In the genomic region with DNA sequence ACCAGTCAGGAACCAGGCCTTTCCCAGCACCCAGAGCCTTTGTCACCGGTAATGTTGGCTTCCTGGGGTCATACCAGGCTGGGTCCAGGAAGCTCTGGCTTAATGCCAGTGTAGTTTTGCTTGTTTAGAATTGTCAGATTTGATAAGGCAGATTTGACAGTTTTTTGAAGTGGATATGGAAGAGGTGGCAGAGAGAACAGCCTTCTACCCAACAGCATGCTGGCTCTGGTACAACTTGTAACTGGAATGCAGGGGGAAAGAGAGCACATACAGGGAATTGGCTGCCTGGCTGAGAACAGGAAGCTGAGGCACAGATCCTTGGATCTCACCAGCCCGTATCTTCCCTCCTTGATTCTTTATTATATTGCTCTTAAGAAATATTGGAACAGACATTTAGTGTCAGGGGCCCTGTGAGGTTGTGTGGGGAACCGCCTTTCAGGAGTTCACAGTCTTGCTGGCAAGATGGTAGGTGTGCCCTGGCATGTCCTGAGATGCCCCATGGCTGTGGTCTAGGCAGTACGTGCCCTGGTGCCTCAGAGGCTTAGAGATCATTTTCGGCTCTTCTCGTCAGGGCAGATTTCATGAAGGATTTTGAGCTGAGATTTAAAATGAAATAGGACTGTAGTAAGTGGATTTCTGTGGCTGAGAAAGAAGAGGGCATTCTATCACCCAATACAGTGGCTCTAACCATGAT, we compare ENCODE assay signal across 14 cellular contexts.
DNase-seq lines count a peak whose midpoint lies in the region; ATAC-seq and TF ChIP-seq lines count a peak whose summit lies in the region.
"Had no signal": no experiment of that assay in that cellular context is flagged by ENCODE, and none has a peak within 500 bp of the region (broad histone marks: within the 10 kb centered on the region; RNA-seq: fewer than 3 reads in every experiment).

No MANE protein-coding gene starts in this region.

- H3K79me2 ChIP-seq in trophoblast cell (ENCODE audit: control insufficient read depth, insufficient read depth, low read length, poor library complexity): peaks cover 15% of the 10 kb centered on the region

- no peak for TF ChIP-seq POLR2A in tibial nerve (IDR thresholded peaks at IDR 0.05)

- H3K4me1 Mint-ChIP-seq in activated naive CD4-positive, alpha-beta T cell treated with anti-CD3 and anti-CD28 coated beads, Interleukin-2, amount 10 ng/mL, durations not matched to agents 7 days and 5 days: no peaks in the 10 kb centered on the region
- H3K4me1 Mint-ChIP-seq: activated B cell treated with CpG ODN at 0.5 μM for 24 hours had no signal

- peak overlapping the region; percentile 63 for H4K8ac ChIP-seq in trophoblast cell (ENCODE audit: low read depth, low read length)

- H2AK5ac ChIP-seq in trophoblast cell (ENCODE audit: low read length): peak overlapping the region; percentile 98

- H3K79me1 ChIP-seq in trophoblast cell (ENCODE audit: low read length): peaks cover 36% of the 10 kb centered on the region

- no peak overlapping the region for H3K4me2 ChIP-seq in trophoblast cell (ENCODE audit: low read length)

- no peaks in the 10 kb centered on the region for H3K36me3 Mint-ChIP-seq in activated naive CD4-positive, alpha-beta T cell treated with anti-CD3 and anti-CD28 coated beads, Interleukin-2, amount 10 ng/mL, durations not matched to agents 7 days and 5 days
- H3K36me3 Mint-ChIP-seq: natural killer cell had no signal

- H4K91ac ChIP-seq in trophoblast cell (ENCODE audit: low read depth, low read length): peak overlapping the region; percentile 98

- peak overlapping the region; percentile 96 for H2BK120ac ChIP-seq in trophoblast cell (ENCODE audit: insufficient read depth, low read length, poor library complexity)

- H3K23ac ChIP-seq in trophoblast cell (ENCODE audit: low read length): no peak overlapping the region

- H2BK12ac ChIP-seq in trophoblast cell (ENCODE audit: low read length): peak overlapping the region; percentile 95

- POLR2A ChIA-PET in GM10248 (lab: Yijun Ruan, JAX): no interaction called here

- no peaks in the 10 kb centered on the region for H3K9me3 Mint-ChIP-seq in activated naive CD4-positive, alpha-beta T cell treated with anti-CD3 and anti-CD28 coated beads, Interleukin-2, amount 10 ng/mL, durations not matched to agents 7 days and 5 days
- H3K9me3 Mint-ChIP-seq: activated B cell treated with CpG ODN at 0.5 μM for 24 hours; activated T-helper 17 cell treated with anti-CD3 and anti-CD28 coated beads, Interleukin-2, amount 50 U/mL, for 72 hours; natural killer cell had no signal

- peak overlapping the region; percentile 56 for H2AFZ ChIP-seq in trophoblast cell (ENCODE audit: insufficient read depth, low read length, poor library complexity)

- peak overlapping the region; percentile 14 for H3K9ac ChIP-seq in trophoblast cell (ENCODE audit: low read length)

- peak overlapping the region; percentile 89 for H3K18ac ChIP-seq in trophoblast cell (ENCODE audit: low read length)

- DNase-seq in Ammon's horn (ENCODE audit: low spot score) (peak; percentile 52), fibroblast of pulmonary artery (ENCODE audit: low read depth) (peak; percentile 58), trophoblast cell (no peak), tibial nerve (ENCODE audit: low spot score in 2 of 2) (no peak), GM10248 (ENCODE audit: extremely low spot score) (no peak), pons (ENCODE audit: low spot score) (no peak)
- no peak for DNase-seq in activated naive CD4-positive, alpha-beta T cell treated with anti-CD3 and anti-CD28 coated beads, Interleukin-2, amount 10 ng/mL, durations not matched to agents 7 days and 5 days
- DNase-seq: activated B cell treated with CpG ODN at 0.5 μM for 24 hours; natural killer cell; NCI-H1694; stimulated activated CD4-positive, alpha-beta T cell treated with anti-CD3 and anti-CD28 coated beads, Interleukin-4, amount 100 ng/mL, for 1 hour had no signal

- peak overlapping the region; percentile 91 for H3K14ac ChIP-seq in trophoblast cell (ENCODE audit: low read length)

- ATAC-seq in SK-N-SH treated with all-trans-retinoic acid at 6 μM for 48 hours: peak; percentile 45
- ATAC-seq: activated T-helper 17 cell treated with anti-CD3 and anti-CD28 coated beads, Interleukin-2, amount 50 U/mL, for 72 hours; natural killer cell had no signal

- TF ChIP-seq CTCF in fibroblast of pulmonary artery (IDR thresholded peaks at IDR 0.05; ENCODE audit: low read length, missing control alignments): no peak
- TF ChIP-seq CTCF in tibial nerve (IDR thresholded peaks at IDR 0.05): no peak
- TF ChIP-seq CTCF in GM10248 (IDR thresholded peaks at IDR 0.05; ENCODE audit: control extremely low read depth, extremely low read depth, low read depth, missing control alignments): no peak

- H3K4ac ChIP-seq in trophoblast cell (ENCODE audit: low read depth, low read length): peak overlapping the region; percentile 77

- H2BK5ac ChIP-seq in trophoblast cell (ENCODE audit: low read depth, low read length, poor library complexity): peak overlapping the region; percentile 81

- H3K4me3 ChIP-seq in fibroblast of pulmonary artery (replicated peaks; ENCODE audit: low read depth, low read length) (no peak overlapping the region), trophoblast cell (ENCODE audit: low read depth, low read length) (no peak overlapping the region), tibial nerve (no peak overlapping the region)

- H3K36me3 ChIP-seq in trophoblast cell (ENCODE audit: control insufficient read depth in 1 of 2, insufficient read depth in 2 of 2, low read length in 2 of 2) (no peaks in the 10 kb centered on the region), tibial nerve (no peaks in the 10 kb centered on the region)

- H3K27ac Mint-ChIP-seq in activated naive CD4-positive, alpha-beta T cell treated with anti-CD3 and anti-CD28 coated beads, Interleukin-2, amount 10 ng/mL, durations not matched to agents 7 days and 5 days: no peak overlapping the region
- H3K27ac Mint-ChIP-seq: activated B cell treated with CpG ODN at 0.5 μM for 24 hours; activated T-helper 17 cell treated with anti-CD3 and anti-CD28 coated beads, Interleukin-2, amount 50 U/mL, for 72 hours; natural killer cell had no signal

- no peak overlapping the region for H4K12ac ChIP-seq in trophoblast cell (ENCODE audit: low read depth, low read length)

- no peak overlapping the region for H3K4me3 Mint-ChIP-seq in activated naive CD4-positive, alpha-beta T cell treated with anti-CD3 and anti-CD28 coated beads, Interleukin-2, amount 10 ng/mL, durations not matched to agents 7 days and 5 days
- H3K4me3 Mint-ChIP-seq: activated B cell treated with CpG ODN at 0.5 μM for 24 hours; activated T-helper 17 cell treated with anti-CD3 and anti-CD28 coated beads, Interleukin-2, amount 50 U/mL, for 72 hours; natural killer cell had no signal

- no peaks in the 10 kb centered on the region for H3K27me3 ChIP-seq in trophoblast cell (ENCODE audit: insufficient read depth, low read length)
- H3K27me3 ChIP-seq in tibial nerve: no peaks in the 10 kb centered on the region

- CTCF ChIA-PET in activated naive CD4-positive, alpha-beta T cell treated with anti-CD3 and anti-CD28 coated beads, Interleukin-2, amount 10 ng/mL, durations not matched to agents 7 days and 5 days (lab: Charles Lee): interaction anchor here (0.8 to 0.9 kb wide), 2 partner anchors 14 to 41 kb away, joined by 3 read pairs; no protein-coding TSS in a partner anchor
- CTCF ChIA-PET in GM10248 (lab: Yijun Ruan, JAX): interaction anchor here (1.2 to 4.6 kb wide), 10 partner anchors 11 to 1427 kb away, joined by 3 to 29 read pairs (median 8); no protein-coding TSS in a partner anchor

- no peaks in the 10 kb centered on the region for H3K9me3 ChIP-seq in trophoblast cell (ENCODE audit: insufficient read depth, low read depth, low read length)
- no peaks in the 10 kb centered on the region for H3K9me3 ChIP-seq in tibial nerve

- WGBS in trophoblast cell (ENCODE audit: extremely low coverage, insufficient coverage, insufficient read length): no CpG with 5 or more reads among the region's 6 CpGs
- WGBS in tibial nerve, 2 donors: 79 to 80% methylated on average over 6 of the region's 6 CpGs

- peak overlapping the region; percentile 49 for H3K27ac ChIP-seq in trophoblast cell (ENCODE audit: low read depth, low read length)
- H3K27ac ChIP-seq in tibial nerve: peak overlapping the region in 2 of 4 donors; percentile 4 to 60
- H3K27ac ChIP-seq: C4-2B had no signal

- H3K4me1 ChIP-seq in trophoblast cell (ENCODE audit: control insufficient read depth in 1 of 2, insufficient read depth in 2 of 2, low read length in 2 of 2) (peaks cover 25 to 29% of the 10 kb centered on the region in 2 experiments), tibial nerve (peaks cover 0 to 52% (median 7%) of the 10 kb centered on the region in 4 donors)

- peaks cover 5% of the 10 kb centered on the region for H3K27me3 Mint-ChIP-seq in activated naive CD4-positive, alpha-beta T cell treated with anti-CD3 and anti-CD28 coated beads, Interleukin-2, amount 10 ng/mL, durations not matched to agents 7 days and 5 days

- TF ChIP-seq EP300 in tibial nerve (IDR thresholded peaks at IDR 0.05): no peak

TF ChIP-seq in SK-N-SH treated with all-trans-retinoic acid at 6 μM for 48 hours, 23 proteins besides CTCF, POLR2A, EP300 and RAD21:
- no peak for TF ChIP-seq ZFP3 (CRISPR knock-in tag; IDR thresholded peaks at IDR 0.05)
- TF ChIP-seq, protein P1, sequence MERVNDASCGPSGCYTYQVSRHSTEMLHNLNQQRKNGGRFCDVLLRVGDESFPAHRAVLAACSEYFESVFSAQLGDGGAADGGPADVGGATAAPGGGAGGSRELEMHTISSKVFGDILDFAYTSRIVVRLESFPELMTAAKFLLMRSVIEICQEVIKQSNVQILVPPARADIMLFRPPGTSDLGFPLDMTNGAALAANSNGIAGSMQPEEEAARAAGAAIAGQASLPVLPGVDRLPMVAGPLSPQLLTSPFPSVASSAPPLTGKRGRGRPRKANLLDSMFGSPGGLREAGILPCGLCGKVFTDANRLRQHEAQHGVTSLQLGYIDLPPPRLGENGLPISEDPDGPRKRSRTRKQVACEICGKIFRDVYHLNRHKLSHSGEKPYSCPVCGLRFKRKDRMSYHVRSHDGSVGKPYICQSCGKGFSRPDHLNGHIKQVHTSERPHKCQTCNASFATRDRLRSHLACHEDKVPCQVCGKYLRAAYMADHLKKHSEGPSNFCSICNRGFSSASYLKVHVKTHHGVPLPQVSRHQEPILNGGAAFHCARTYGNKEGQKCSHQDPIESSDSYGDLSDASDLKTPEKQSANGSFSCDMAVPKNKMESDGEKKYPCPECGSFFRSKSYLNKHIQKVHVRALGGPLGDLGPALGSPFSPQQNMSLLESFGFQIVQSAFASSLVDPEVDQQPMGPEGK (CRISPR knock-in tag; IDR thresholded peaks at IDR 0.05; ENCODE audit: borderline replicate concordance): no peak
- no peak for TF ChIP-seq RARB (CRISPR knock-in tag; IDR thresholded peaks at IDR 0.05)
- TF ChIP-seq TOX (CRISPR knock-in tag; IDR thresholded peaks at IDR 0.05; ENCODE audit: borderline replicate concordance): no peak

Comparison
In these comparisons a context has a peak if more than half of its experiments do, and no peak if none do; other contexts are left out.
1. DNase-seq: peak in Ammon's horn (single experiment) and fibroblast of pulmonary artery (single experiment); none in trophoblast cell (0 of 2), tibial nerve (0 of 2), activated naive CD4-positive, alpha-beta T cell treated with anti-CD3 and anti-CD28 coated beads, Interleukin-2, amount 10 ng/mL, durations not matched to agents 7 days and 5 days (single experiment), GM10248 (single experiment) and pons (single experiment).